ENCODE assay signal across 1 cellular context in the genomic region with DNA sequence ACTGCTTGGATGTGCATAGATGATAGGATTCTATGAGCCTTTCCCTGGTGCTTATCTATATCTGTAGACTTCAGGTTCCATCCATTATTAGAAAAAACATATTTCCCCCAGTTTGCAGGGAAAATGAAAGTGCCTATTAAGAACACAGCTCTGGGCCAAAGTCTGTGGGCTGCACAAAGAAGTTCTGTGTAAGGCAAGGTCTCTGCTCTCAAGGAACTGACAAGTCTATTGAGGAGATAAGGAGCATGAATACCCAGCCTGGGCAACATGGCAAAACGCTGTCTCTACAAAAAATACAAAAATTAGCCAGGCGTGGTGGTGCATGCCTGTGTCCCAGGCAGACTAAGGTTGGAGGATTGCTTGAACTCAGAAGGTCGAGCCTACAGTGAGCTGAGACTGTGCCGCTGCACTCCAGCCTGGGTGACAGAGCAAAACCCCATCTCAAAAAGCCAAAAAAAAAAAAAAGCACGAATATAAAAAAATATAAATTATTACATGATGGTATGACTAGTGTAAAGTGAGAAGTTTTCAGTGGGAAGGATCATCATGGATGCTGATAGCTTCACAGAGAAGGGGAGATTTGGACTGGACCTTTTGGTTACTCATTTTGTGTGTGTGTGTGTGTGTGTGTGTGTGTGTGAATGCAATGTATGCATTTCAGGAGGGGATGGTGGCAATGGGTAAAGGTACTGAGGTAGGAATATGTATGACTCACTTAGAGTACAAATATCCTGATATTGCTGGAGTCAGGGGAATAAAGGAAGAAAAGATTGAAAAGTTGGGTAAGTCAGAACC.
TF ChIP-seq lines count a peak whose summit lies in the region.

No MANE protein-coding gene starts in this region.

TF ChIP-seq in HEK293, 187 proteins besides CTCF, POLR2A, EP300 and RAD21 (continued from another document):
- TF ChIP-seq ZSCAN4 (tag by site-specific recombination; IDR thresholded peaks at IDR 0.05) (peak; percentile 65; the same call in 1 of the 2 replicates), ZNF843 (tag by site-specific recombination; IDR thresholded peaks at IDR 0.05) (no peak), ZNF514 (tag by site-specific recombination; IDR thresholded peaks at IDR 0.05) (no peak), HOXA7 (CRISPR knock-in tag; IDR thresholded peaks at IDR 0.05; ENCODE audit: borderline replicate concordance) (no peak), ELK4 (IDR thresholded peaks at IDR 0.05; ENCODE audit: borderline replicate concordance, low read depth, low read length) (no peak), ZNF555 (tag by site-specific recombination; conservative IDR thresholded peaks at IDR 0.05) (no peak), ZNF654 (tag by site-specific recombination; IDR thresholded peaks at IDR 0.05; ENCODE audit: low read depth) (no peak), ZNF701 (tag by site-specific recombination; IDR thresholded peaks at IDR 0.05) (no peak), ZNF362 (tag by site-specific recombination; IDR thresholded peaks at IDR 0.05) (no peak), KLF1 (tag by site-specific recombination; IDR thresholded peaks at IDR 0.05) (no peak), BCL11B (tag by site-specific recombination; IDR thresholded peaks at IDR 0.05; ENCODE audit: low read depth) (no peak), SALL2 (tag by site-specific recombination; IDR thresholded peaks at IDR 0.05; ENCODE audit: borderline replicate concordance) (no peak), ZNF140 (tag by site-specific recombination; IDR thresholded peaks at IDR 0.05) (no peak), KLF16 (tag by site-specific recombination; IDR thresholded peaks at IDR 0.05) (no peak), ZNF211 (tag by site-specific recombination; IDR thresholded peaks at IDR 0.05; ENCODE audit: low read depth) (no peak), ZBTB44 (tag by site-specific recombination; IDR thresholded peaks at IDR 0.05) (no peak), ZNF76 (tag by site-specific recombination; IDR thresholded peaks at IDR 0.05; ENCODE audit: borderline replicate concordance, low read depth) (no peak), ZNF629 (tag by site-specific recombination; IDR thresholded peaks at IDR 0.05) (no peak), ZNF221 (tag by site-specific recombination; IDR thresholded peaks at IDR 0.05; ENCODE audit: borderline replicate concordance) (no peak), ZNF138 (tag by site-specific recombination; IDR thresholded peaks at IDR 0.05; ENCODE audit: borderline replicate concordance) (no peak), GFI1B (tag by site-specific recombination; IDR thresholded peaks at IDR 0.05) (no peak), ZNF311 (tag by site-specific recombination; IDR thresholded peaks at IDR 0.05; ENCODE audit: borderline replicate concordance) (peak; percentile 81; the same call in 1 of the 2 replicates), ZNF777 (tag by site-specific recombination; IDR thresholded peaks at IDR 0.05; ENCODE audit: borderline replicate concordance) (no peak), ZNF423 (tag by site-specific recombination; IDR thresholded peaks at IDR 0.05) (no peak)
- TF ChIP-seq, protein P1, sequence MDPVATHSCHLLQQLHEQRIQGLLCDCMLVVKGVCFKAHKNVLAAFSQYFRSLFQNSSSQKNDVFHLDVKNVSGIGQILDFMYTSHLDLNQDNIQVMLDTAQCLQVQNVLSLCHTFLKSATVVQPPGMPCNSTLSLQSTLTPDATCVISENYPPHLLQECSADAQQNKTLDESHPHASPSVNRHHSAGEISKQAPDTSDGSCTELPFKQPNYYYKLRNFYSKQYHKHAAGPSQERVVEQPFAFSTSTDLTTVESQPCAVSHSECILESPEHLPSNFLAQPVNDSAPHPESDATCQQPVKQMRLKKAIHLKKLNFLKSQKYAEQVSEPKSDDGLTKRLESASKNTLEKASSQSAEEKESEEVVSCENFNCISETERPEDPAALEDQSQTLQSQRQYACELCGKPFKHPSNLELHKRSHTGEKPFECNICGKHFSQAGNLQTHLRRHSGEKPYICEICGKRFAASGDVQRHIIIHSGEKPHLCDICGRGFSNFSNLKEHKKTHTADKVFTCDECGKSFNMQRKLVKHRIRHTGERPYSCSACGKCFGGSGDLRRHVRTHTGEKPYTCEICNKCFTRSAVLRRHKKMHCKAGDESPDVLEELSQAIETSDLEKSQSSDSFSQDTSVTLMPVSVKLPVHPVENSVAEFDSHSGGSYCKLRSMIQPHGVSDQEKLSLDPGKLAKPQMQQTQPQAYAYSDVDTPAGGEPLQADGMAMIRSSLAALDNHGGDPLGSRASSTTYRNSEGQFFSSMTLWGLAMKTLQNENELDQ (tag by site-specific recombination; IDR thresholded peaks at IDR 0.05; ENCODE audit: low read depth): no peak
TF ChIP-seq in HEK293: peak in this region for 5.
